In genomic region chr2:40353236-40353635, GRCh38 we compare ENCODE assay signal across 16 cellular contexts.
A peak's percentile ranks its signal among the peaks of the same experiment; 100 is the strongest.
DNase-seq lines count a peak whose midpoint lies in the region; ATAC-seq and TF ChIP-seq lines count a peak whose summit lies in the region.
"Had no signal": no experiment of that assay in that cellular context is flagged by ENCODE, and none has a peak within 500 bp of the region (broad histone marks: within the 10 kb centered on the region; RNA-seq: fewer than 3 reads in every experiment).

No MANE protein-coding gene starts in this region.

- H3K36me3 ChIP-seq in muscle layer of colon (ENCODE audit: insufficient read depth, low read length) (no peaks in the 10 kb centered on the region), tibial artery (no peaks in the 10 kb centered on the region)

- no peak for ATAC-seq in HG03521 (IDR thresholded peaks at IDR 0.05; ENCODE audit: unreplicated experiment)
- ATAC-seq: body of pancreas; naive thymus-derived CD8-positive, alpha-beta T cell; stimulated activated naive CD8-positive, alpha-beta T cell treated with anti-CD3 and anti-CD28 coated beads, Interleukin-15, Interleukin-2, amounts not matched to agents 100 U/mL and 50 U/mL, for 24 hours had no signal

- TF ChIP-seq CTCF in fibroblast of the aortic adventitia (IDR thresholded peaks at IDR 0.05; ENCODE audit: insufficient read depth, low read length): no peak
- TF ChIP-seq CTCF in tibial artery (IDR thresholded peaks at IDR 0.05): no peak

- intact Hi-C loops in tibial artery (cut with DNase I; ENCODE audit: low total_unique reads): no loop called here

- DNase-seq in NCI-H226: peak; percentile 23
- DNase-seq in fibroblast of the aortic adventitia (ENCODE audit: low read depth): peak; percentile 89
- peak; percentile 37 to 66 for DNase-seq in tibial artery
- DNase-seq in stimulated activated CD4-positive, alpha-beta T cell treated with anti-CD3 and anti-CD28 coated beads, Interleukin-1b, Interleukin-23, amount 100 ng/mL, for 48 hours: no peak
- DNase-seq in NCI-H345 (lab: John Stamatoyannopoulos, UW): no peak
- no peak for DNase-seq in HPDE6-E6E7 (ENCODE audit: extremely low spot score)
- DNase-seq: activated CD4-positive, alpha-beta T cell treated with anti-CD3 and anti-CD28 coated beads, Interleukin-2, amount 50 U/mL, for 1 hour; activated naive CD4-positive, alpha-beta T cell treated with anti-CD3 and anti-CD28 coated beads for 36 hours; activated T-cell treated with anti-CD3 and anti-CD28 coated beads for 4 hours; naive thymus-derived CD8-positive, alpha-beta T cell; NCI-H1417 treated with DMSO at 0.1 percent for 48 hours; stimulated activated naive CD8-positive, alpha-beta T cell treated with anti-CD3 and anti-CD28 coated beads, Interleukin-15, Interleukin-2, amounts not matched to agents 100 U/mL and 50 U/mL, for 24 hours; SW 1271 had no signal

- no peaks in the 10 kb centered on the region for H3K9me3 ChIP-seq in muscle layer of colon (ENCODE audit: low read length)
- H3K9me3 ChIP-seq in tibial artery: no peaks in the 10 kb centered on the region
- H3K9me3 ChIP-seq: body of pancreas had no signal

- H3K4me3 ChIP-seq in fibroblast of the aortic adventitia (ENCODE audit: low read depth, low read length) (no peak overlapping the region), muscle layer of colon (ENCODE audit: low read depth in 1 of 2, low read length in 2 of 2) (no peak overlapping the region), tibial artery (no peak overlapping the region)
- H3K4me3 ChIP-seq: body of pancreas had no signal

- H3K9ac ChIP-seq in muscle layer of colon (ENCODE audit: low read length): no peak overlapping the region

- H3K27ac ChIP-seq in muscle layer of colon (ENCODE audit: low read depth, low read length) (peak overlapping the region; percentile 24), tibial artery (peak overlapping the region; percentile 67 to 72)
- H3K27ac ChIP-seq: body of pancreas had no signal

- no peaks in the 10 kb centered on the region for H3K27me3 ChIP-seq in muscle layer of colon (ENCODE audit: control insufficient read depth in 1 of 2, insufficient read depth in 2 of 2, low read length in 2 of 2)
- H3K27me3 ChIP-seq in tibial artery: no peaks in the 10 kb centered on the region
- H3K27me3 ChIP-seq: body of pancreas had no signal

- H3K4me1 ChIP-seq in muscle layer of colon (ENCODE audit: insufficient read depth, low read length) (peaks cover 58% of the 10 kb centered on the region), tibial artery (peaks cover 0 to 32% (median 7%) of the 10 kb centered on the region in 4 donors)
- H3K4me1 ChIP-seq: body of pancreas had no signal

Comparison
In these comparisons a context has a peak if more than half of its experiments do, and no peak if none do; other contexts are left out.
1. DNase-seq: peak in NCI-H226 (single experiment), fibroblast of the aortic adventitia (single experiment) and tibial artery (2 of 2); none in stimulated activated CD4-positive, alpha-beta T cell treated with anti-CD3 and anti-CD28 coated beads, Interleukin-1b, Interleukin-23, amount 100 ng/mL, for 48 hours (single experiment), NCI-H345 (single experiment) and HPDE6-E6E7 (single experiment).